ENCODE assay signal across 6 cellular contexts in the genomic region with DNA sequence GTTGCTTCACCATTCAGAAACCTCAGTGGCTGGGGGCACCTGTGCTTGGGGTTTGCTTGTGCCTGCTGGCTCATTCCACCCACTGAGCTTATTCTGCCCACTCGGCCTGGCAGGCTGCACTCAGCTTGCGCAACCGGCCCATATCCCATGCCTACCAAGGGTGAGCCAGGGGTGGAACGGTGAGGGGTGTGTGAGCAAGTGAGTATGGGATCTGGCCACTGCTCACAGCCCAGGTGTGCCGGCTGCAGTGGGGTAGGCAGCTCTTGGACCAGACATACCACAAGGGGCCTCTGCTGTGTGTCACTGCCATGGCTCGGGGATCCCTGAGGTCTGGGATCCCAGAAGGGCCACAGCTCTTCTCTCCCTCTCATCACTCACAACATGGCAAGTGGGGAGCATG.
"Had no signal": no experiment of that assay in that cellular context is flagged by ENCODE, and none has a peak within 500 bp of the region (broad histone marks: within the 10 kb centered on the region; RNA-seq: fewer than 3 reads in every experiment).

No MANE protein-coding gene starts in this region.

- H3K4me1 Mint-ChIP-seq: H9 had no signal

- H3K4me3 ChIP-seq: GM23248, K562 had no signal

- H3K9ac ChIP-seq: GM23248 had no signal

- H2AFZ ChIP-seq: GM23248 had no signal

- H3K27ac ChIP-seq: GM23248 had no signal

- H3K4me3 Mint-ChIP-seq: H9 had no signal

- ATAC-seq: K562 had no signal

- DNase-seq: GM23248, GOT3, H9, HCEC 1CT, IMR-90 had no signal

- H3K27ac Mint-ChIP-seq: H9 had no signal
